ENCODE assay signal across 25 cellular contexts in genomic region chr6:43996614-43997341, GRCh38.
DNase-seq lines count a peak whose midpoint lies in the region; ATAC-seq and TF ChIP-seq lines count a peak whose summit lies in the region.
"Had no signal": no experiment of that assay in that cellular context is flagged by ENCODE, and none has a peak within 500 bp of the region (broad histone marks: within the 10 kb centered on the region; RNA-seq: fewer than 3 reads in every experiment).

No MANE protein-coding gene starts in this region.

- CTCF ChIA-PET in A673 (lab: Charles Lee): no interaction called here
- CTCF ChIA-PET in HEK293 (lab: Yijun Ruan, JAX): no interaction called here

- TF ChIP-seq CTCF in A673 (conservative IDR thresholded peaks at IDR 0.05; ENCODE audit: low read depth, low read length) (no peak), HEK293 (tag by site-specific recombination; IDR thresholded peaks at IDR 0.05) (no peak), chondrocyte (IDR thresholded peaks at IDR 0.05) (no peak)

- no peaks in the 10 kb centered on the region for H3K27me3 Mint-ChIP-seq in chondrocyte (ENCODE audit: low read depth)

- no peak for DNase-seq in A673 (ENCODE audit: low spot score)
- DNase-seq in chondrocyte (ENCODE audit: low spot score): no peak
- DNase-seq in kidney tubule cell (ENCODE audit: low spot score): no peak
- no peak for DNase-seq in NCI-H2227 treated with DMSO at 0.1 percent for 48 hours (lab: John Stamatoyannopoulos, UW)
- DNase-seq in HT-29 (ENCODE audit: low spot score): no peak
- DNase-seq: activated CD8-positive, alpha-beta memory T cell treated with anti-CD3 and anti-CD28 coated beads for 24 hours; effector memory CD4-positive, alpha-beta T cell; hypothalamus; Kasumi-1; kidney; naive thymus-derived CD4-positive, alpha-beta T cell; NCI-H1092 treated with DMSO at 0.1 percent for 48 hours; NCI-H2081 treated with DMSO at 0.1 percent for 48 hours; NCI-H524; SHP77 treated with DMSO at 0.1 percent for 48 hours; stimulated activated naive CD4-positive, alpha-beta T cell treated with Interleukin-2 at 50 U/mL for 16 hours; T-helper 2 cell had no signal

- no TSS peak for BruUV-seq in A673 (replicated peaks; lab: Mats Ljungman, UMichigan)

- H3K9me3 ChIP-seq in A673 (ENCODE audit: low read depth, low read length, poor library complexity, severe bottlenecking) (no peaks in the 10 kb centered on the region), HEK293 (ENCODE audit: control insufficient read depth, insufficient read depth, low read depth, low read length) (no peaks in the 10 kb centered on the region)
- H3K9me3 ChIP-seq: adrenal gland, prostate gland had no signal

- H3K27me3 ChIP-seq in A673 (replicated peaks; ENCODE audit: insufficient read depth, low read depth, low read length, poor library complexity) (no peaks in the 10 kb centered on the region), rectal smooth muscle tissue (ENCODE audit: control insufficient read depth, insufficient read depth, low read length) (peaks cover 2% of the 10 kb centered on the region)
- H3K27me3 ChIP-seq: adrenal gland had no signal

- peaks cover 4% of the 10 kb centered on the region for H3K9me3 Mint-ChIP-seq in chondrocyte (ENCODE audit: low read depth)
- H3K9me3 Mint-ChIP-seq: activated T-helper 1 cell treated with anti-CD3 and anti-CD28 coated beads, Interleukin-12 subunit alpha, Interleukin-12 subunit beta, Interleukin-2, Interleukin-4 antibody, amounts not matched to agents 30 ng/mL and 10 ng/mL and 1 ng/mL, durations not matched to agents 14 hours and 24 hours and 36 hours; memory B cell; naive thymus-derived CD4-positive, alpha-beta T cell; type B pancreatic cell had no signal

- H3K27ac Mint-ChIP-seq in chondrocyte (ENCODE audit: unreplicated experiment): peak overlapping the region; percentile 33
- H3K27ac Mint-ChIP-seq: activated T-helper 1 cell treated with anti-CD3 and anti-CD28 coated beads, Interleukin-12 subunit alpha, Interleukin-12 subunit beta, Interleukin-2, Interleukin-4 antibody, amounts not matched to agents 30 ng/mL and 10 ng/mL and 1 ng/mL, durations not matched to agents 14 hours and 24 hours and 36 hours; memory B cell; naive thymus-derived CD4-positive, alpha-beta T cell; type B pancreatic cell had no signal

- H3K4me1 ChIP-seq in A673 (ENCODE audit: insufficient read depth, low read length, poor library complexity, severe bottlenecking) (peaks cover 23% of the 10 kb centered on the region), HEK293 (ENCODE audit: control insufficient read depth, insufficient read depth, low read length) (no peaks in the 10 kb centered on the region), rectal smooth muscle tissue (ENCODE audit: control insufficient read depth, insufficient read depth, low read length) (no peaks in the 10 kb centered on the region)
- H3K4me1 ChIP-seq: adrenal gland, prostate gland had no signal

- H3K4me1 Mint-ChIP-seq in chondrocyte (ENCODE audit: low read depth): peaks cover 19% of the 10 kb centered on the region

- H3K4me3 ChIP-seq in A673 (ENCODE audit: low read depth, low read length, poor library complexity, severe bottlenecking) (no peak overlapping the region), HEK293 (ENCODE audit: low read depth, low read length) (no peak overlapping the region), rectal smooth muscle tissue (ENCODE audit: low read length) (no peak overlapping the region)
- H3K4me3 ChIP-seq: adrenal gland, prostate gland had no signal

- no peak for ATAC-seq in GM21786 (IDR thresholded peaks at IDR 0.05; ENCODE audit: unreplicated experiment)
- ATAC-seq: naive thymus-derived CD4-positive, alpha-beta T cell had no signal

- H3K27ac ChIP-seq in A673 (ENCODE audit: low read depth, low read length, poor library complexity, severe bottlenecking) (peak overlapping the region; percentile 15), HEK293 (ENCODE audit: extremely low read depth, low read depth, low read length) (no peak overlapping the region), rectal smooth muscle tissue (ENCODE audit: low read depth, low read length) (peak overlapping the region; percentile 66)
- H3K27ac ChIP-seq: adrenal gland, prostate gland had no signal

- no peaks in the 10 kb centered on the region for H3K36me3 ChIP-seq in A673 (ENCODE audit: insufficient read depth, low read length, poor library complexity, severe bottlenecking)
- H3K36me3 ChIP-seq in HEK293 (ENCODE audit: control insufficient read depth in 2 of 2, insufficient read depth in 1 of 2, low read length in 2 of 2): no peaks in the 10 kb centered on the region
- H3K36me3 ChIP-seq in rectal smooth muscle tissue (ENCODE audit: control insufficient read depth, insufficient read depth, low read length): no peaks in the 10 kb centered on the region
- H3K36me3 ChIP-seq: adrenal gland, prostate gland had no signal

- no peak overlapping the region for H3K4me3 Mint-ChIP-seq in chondrocyte (ENCODE audit: unreplicated experiment)
- H3K4me3 Mint-ChIP-seq: activated T-helper 1 cell treated with anti-CD3 and anti-CD28 coated beads, Interleukin-12 subunit alpha, Interleukin-12 subunit beta, Interleukin-2, Interleukin-4 antibody, amounts not matched to agents 30 ng/mL and 10 ng/mL and 1 ng/mL, durations not matched to agents 14 hours and 24 hours and 36 hours; memory B cell; naive thymus-derived CD4-positive, alpha-beta T cell; type B pancreatic cell had no signal

- intact Hi-C loops in A673 (cut with micrococcal nuclease; ENCODE audit: unreplicated experiment): no loop called here

- H3K36me3 Mint-ChIP-seq in chondrocyte (ENCODE audit: low read depth): no peaks in the 10 kb centered on the region
- H3K36me3 Mint-ChIP-seq: memory B cell; naive thymus-derived CD4-positive, alpha-beta T cell; type B pancreatic cell had no signal

- H3K9ac ChIP-seq in rectal smooth muscle tissue (ENCODE audit: low read length): no peak overlapping the region

- POLR2A ChIA-PET in A673 (lab: Charles Lee; ENCODE audit: low non-redundant PET) (no interaction called here), HEK293 (lab: Yijun Ruan, JAX) (no interaction called here)

TF ChIP-seq in HEK293, 187 proteins besides CTCF, POLR2A, EP300 and RAD21:
- TF ChIP-seq ZNF26 (tag by site-specific recombination; IDR thresholded peaks at IDR 0.05) (no peak), YY2 (tag by site-specific recombination; IDR thresholded peaks at IDR 0.05) (no peak), ZNF157 (tag by site-specific recombination; IDR thresholded peaks at IDR 0.05) (peak; percentile 74), ZBTB17 (tag by site-specific recombination; IDR thresholded peaks at IDR 0.05) (no peak), SCRT2 (tag by site-specific recombination; IDR thresholded peaks at IDR 0.05) (peak; percentile 87), ZNF623 (tag by site-specific recombination; IDR thresholded peaks at IDR 0.05) (no peak)
